In genomic region chr1:229254910-229255541, GRCh38 we compare ENCODE assay signal across 9 cellular contexts. TPM values are rescaled to one million over a fixed set of nuclear protein-coding genes. Genes with fewer than 3 reads are reported as not detected.
DNase-seq lines count a peak whose midpoint lies in the region; ATAC-seq, FAIRE-seq and TF ChIP-seq lines count a peak whose summit lies in the region.
"Had no signal": no experiment of that assay in that cellular context is flagged by ENCODE, and none has a peak within 500 bp of the region (broad histone marks: within the 10 kb centered on the region; RNA-seq: fewer than 3 reads in every experiment).

No MANE protein-coding gene starts in this region.

- H4K20me1 ChIP-seq in HepG2 (ENCODE audit: insufficient read depth, low read length): no peaks in the 10 kb centered on the region
- H4K20me1 ChIP-seq: BLaER1 treated with 17β-estradiol and CSF1 and Interleukin-3, amounts not matched to agents 10 nM and 100 nM had no signal

- peak; percentile 63 for FAIRE-seq in HepG2 (lab: Jason Lieb, UNC)

- in situ Hi-C loops in HepG2 (cut with HindIII; ENCODE audit: extremely low pct_ligation_motif_present, low pct_unique_long_range_greater_than_20kb): loop anchor here (5.0 kb wide), 1 partner anchor 227 kb away; no protein-coding TSS in a partner anchor

- TF ChIP-seq POLR2A in HepG2 (IDR thresholded peaks at IDR 0.05; ENCODE audit: insufficient read depth in 1 of 2, low read depth in 2 of 2, low read length in 2 of 2) (no peak), erythroblast (IDR thresholded peaks at IDR 0.05; ENCODE audit: low read length) (no peak)

- H3K79me2 ChIP-seq in HepG2 (ENCODE audit: insufficient read depth, low read length): no peaks in the 10 kb centered on the region

- H2AFZ ChIP-seq in HepG2 (ENCODE audit: low read length): no peak overlapping the region

- H3K4me1 Mint-ChIP-seq in activated T-helper 2 cell treated with anti-CD3 and anti-CD28 coated beads, Interferon-gamma antibody, Interleukin-2, Interleukin-4, amounts not matched to agents 10 μg/mL and 5 μg/mL and 100 μg/mL, durations not matched to agents 14 hours and 24 hours and 36 hours (ENCODE audit: low read depth): peaks cover 44% of the 10 kb centered on the region

- H3K4me2 ChIP-seq in HepG2 (ENCODE audit: low read depth, low read length): no peak overlapping the region
- H3K4me2 ChIP-seq: BLaER1 treated with 17β-estradiol and CSF1 and Interleukin-3, amounts not matched to agents 10 nM and 100 nM had no signal

- TF ChIP-seq CTCF in HepG2 (CRISPR knock-in tag; IDR thresholded peaks at IDR 0.05): peak; percentile 64

- intact Hi-C loops in activated T-helper 2 cell treated with anti-CD3 and anti-CD28 coated beads, Interferon-gamma antibody, Interleukin-2, Interleukin-4, amounts not matched to agents 10 μg/mL and 5 μg/mL and 100 μg/mL, durations not matched to agents 14 hours and 24 hours and 36 hours (cut with micrococcal nuclease): loop anchor here (5.0 to 10.0 kb wide), 2 partner anchors 370 to 518 kb away; partner anchors contain the start of genes RHOU, TAF5L and URB2
- intact Hi-C loops in HepG2 (cut with micrococcal nuclease; ENCODE audit: unreplicated experiment): loop anchor here (1.0 to 10.0 kb wide), 3 partner anchors 87 to 591 kb away; partner anchors contain the start of gene CCSAP

- no peak overlapping the region for H3K9ac ChIP-seq in HepG2 (ENCODE audit: insufficient read depth, low read depth, low read length)
- H3K9ac ChIP-seq: BLaER1 treated with 17β-estradiol and CSF1 and Interleukin-3, amounts not matched to agents 10 nM and 100 nM had no signal

- no TSS peak for BruUV-seq in HepG2 (replicated peaks; lab: Mats Ljungman, UMichigan)

- TF ChIP-seq RAD21 in HepG2 (CRISPR knock-in tag; IDR thresholded peaks at IDR 0.05): peak; percentile 13; the same call in 1 of the 2 replicates

- no peak overlapping the region for H3K27ac ChIP-seq in HepG2 (ENCODE audit: extremely low read length, insufficient read depth, low read length)
- H3K27ac ChIP-seq: BLaER1 treated with 17β-estradiol and CSF1 and Interleukin-3, amounts not matched to agents 10 nM and 100 nM had no signal

- WGBS in HepG2 (ENCODE audit: low lambda C conversion rate): 3% methylated on average over 1 of the region's 1 CpG

- CTCF ChIA-PET in HepG2 (lab: Yijun Ruan, JAX; ENCODE audit: low intra/inter-chr PET ratio, low total read pairs): interaction anchor here (1.2 to 1.8 kb wide), 2 partner anchors 563 to 590 kb away, joined by 4 to 6 read pairs; no protein-coding TSS in a partner anchor

- peaks cover 48% of the 10 kb centered on the region for H3K4me1 ChIP-seq in HepG2 (ENCODE audit: insufficient read depth, low read length)

- TF ChIP-seq EP300 in HepG2 (IDR thresholded peaks at IDR 0.05; ENCODE audit: low read depth in 2 of 2, low read length in 2 of 2): no peak
- TF ChIP-seq EP300 in HepG2 (CRISPR knock-in tag; IDR thresholded peaks at IDR 0.05; ENCODE audit: borderline replicate concordance): no peak

- POLR2A ChIA-PET in HepG2 (lab: Yijun Ruan, JAX): no interaction called here

- H3K4me3 Mint-ChIP-seq in activated T-helper 2 cell treated with anti-CD3 and anti-CD28 coated beads, Interferon-gamma antibody, Interleukin-2, Interleukin-4, amounts not matched to agents 10 μg/mL and 5 μg/mL and 100 μg/mL, durations not matched to agents 14 hours and 24 hours and 36 hours (ENCODE audit: low read depth): no peak overlapping the region

- ATAC-seq in HepG2: 0 out of 3 replicates have a peak, but pooled peaks have one; percentile 9
- ATAC-seq in HG03460 (IDR thresholded peaks at IDR 0.05; ENCODE audit: unreplicated experiment): no peak

- no peaks in the 10 kb centered on the region for H3K9me3 ChIP-seq in HepG2 (ENCODE audit: low read length)
- H3K9me3 ChIP-seq: BLaER1 treated with 17β-estradiol and CSF1 and Interleukin-3, amounts not matched to agents 10 nM and 100 nM had no signal

- H3K27ac Mint-ChIP-seq in activated T-helper 2 cell treated with anti-CD3 and anti-CD28 coated beads, Interferon-gamma antibody, Interleukin-2, Interleukin-4, amounts not matched to agents 10 μg/mL and 5 μg/mL and 100 μg/mL, durations not matched to agents 14 hours and 24 hours and 36 hours: peak overlapping the region; percentile 4

- no peak overlapping the region for H3K4me3 ChIP-seq in HepG2 (replicated peaks in 1 of 3; ENCODE audit: insufficient read depth in 1 of 3, low read depth in 2 of 3, low read length in 3 of 3)
- H3K4me3 ChIP-seq: BLaER1 treated with 17β-estradiol and CSF1 and Interleukin-3, amounts not matched to agents 10 nM and 100 nM had no signal

- H3K27me3 ChIP-seq in HepG2 (ENCODE audit: control insufficient read depth in 1 of 2, insufficient read depth in 2 of 2, low read length in 2 of 2): no peaks in the 10 kb centered on the region
- H3K27me3 ChIP-seq: BLaER1 treated with 17β-estradiol and CSF1 and Interleukin-3, amounts not matched to agents 10 nM and 100 nM had no signal

- H3K36me3 ChIP-seq in HepG2 (replicated peaks in 1 of 2; ENCODE audit: control insufficient read depth in 1 of 2, insufficient read depth in 2 of 2, low read length in 2 of 2): no peaks in the 10 kb centered on the region
- H3K36me3 ChIP-seq: BLaER1 treated with 17β-estradiol and CSF1 and Interleukin-3, amounts not matched to agents 10 nM and 100 nM had no signal

- no peaks in the 10 kb centered on the region for H3K36me3 Mint-ChIP-seq in activated T-helper 2 cell treated with anti-CD3 and anti-CD28 coated beads, Interferon-gamma antibody, Interleukin-2, Interleukin-4, amounts not matched to agents 10 μg/mL and 5 μg/mL and 100 μg/mL, durations not matched to agents 14 hours and 24 hours and 36 hours (ENCODE audit: low read depth)

- peaks cover 2% of the 10 kb centered on the region for H3K27me3 Mint-ChIP-seq in activated T-helper 2 cell treated with anti-CD3 and anti-CD28 coated beads, Interferon-gamma antibody, Interleukin-2, Interleukin-4, amounts not matched to agents 10 μg/mL and 5 μg/mL and 100 μg/mL, durations not matched to agents 14 hours and 24 hours and 36 hours (ENCODE audit: low read depth)

- DNase-seq in NCI-H2107 treated with DMSO at 0.1 percent for 48 hours (lab: John Stamatoyannopoulos, UW; ENCODE audit: unreplicated experiment) (peak; percentile 64), NCI-H2107 (lab: John Stamatoyannopoulos, UW) (no peak), MV-4-11 (lab: John Stamatoyannopoulos, UW) (peak; percentile 24), HepG2 (ENCODE audit: low spot score) (peak; percentile 41), erythroblast (lab: John Stamatoyannopoulos, UW) (no peak), GF-D8 (lab: John Stamatoyannopoulos, UW) (no peak)
- DNase-seq in activated T-helper 2 cell treated with anti-CD3 and anti-CD28 coated beads, Interferon-gamma antibody, Interleukin-2, Interleukin-4, amounts not matched to agents 10 μg/mL and 5 μg/mL and 100 μg/mL, durations not matched to agents 14 hours and 24 hours and 36 hours (ENCODE audit: low spot score): no peak

- H3K9me3 Mint-ChIP-seq in activated T-helper 2 cell treated with anti-CD3 and anti-CD28 coated beads, Interferon-gamma antibody, Interleukin-2, Interleukin-4, amounts not matched to agents 10 μg/mL and 5 μg/mL and 100 μg/mL, durations not matched to agents 14 hours and 24 hours and 36 hours: no peaks in the 10 kb centered on the region

TF ChIP-seq in HepG2, 621 proteins besides CTCF, POLR2A, EP300 and RAD21:
- TF ChIP-seq STAG1 (CRISPR knock-in tag; IDR thresholded peaks at IDR 0.05) (peak; percentile 88), SMC3 (IDR thresholded peaks at IDR 0.05; ENCODE audit: low read length) (peak; percentile 50; the same call in 1 of the 2 replicates), SMARCC2 (IDR thresholded peaks at IDR 0.05) (no peak)

RNA-seq across cellular contexts. Expression of gene RAB4A, which starts 15.9 kb away (rescaled TPM):
- 25.7 and 30.7 TPM in 2 replicates for total RNA-seq in activated T-helper 2 cell treated with anti-CD3 and anti-CD28 coated beads, Interferon-gamma antibody, Interleukin-2, Interleukin-4, amounts not matched to agents 10 μg/mL and 5 μg/mL and 100 μg/mL, durations not matched to agents 14 hours and 24 hours and 36 hours
- 76.6 and 80.1 TPM in 2 replicates for total RNA-seq in HepG2 (2016; rRNA removed; fragmentation: Illumina TruSeq; extraction: Trizol)
- 135 and 139 TPM in 2 replicates for total RNA-seq in HepG2 (2016; cell fraction: cytosol; rRNA removed; fragmentation: Illumina TruSeq; extraction: Trizol; ENCODE audit: low read depth)
- total RNA-seq in HepG2 (2016; cell fraction: insoluble cytoplasmic fraction; rRNA removed; fragmentation: Illumina TruSeq; extraction: Trizol): 71.2 and 81.9 TPM in 2 replicates
- total RNA-seq in HepG2 (2016; cell fraction: membrane; rRNA removed; fragmentation: Illumina TruSeq; extraction: Trizol): 213 and 217 TPM in 2 replicates
- 41.7 and 48.3 TPM in 2 replicates for total RNA-seq in HepG2 (2016; cell fraction: nucleus; rRNA removed; fragmentation: Illumina TruSeq; extraction: Trizol)
- 41.6 and 56.0 TPM in 2 replicates for polyA plus RNA-seq in HepG2 (2011; rRNA removed)
- polyA plus RNA-seq in HepG2 (2011; cell fraction: cytosol; rRNA removed): 53.2 and 57.4 TPM in 2 replicates
- polyA plus RNA-seq in HepG2 (2011; cell fraction: nucleus; rRNA removed): 15.9 and 18.4 TPM in 2 replicates
- polyA plus RNA-seq in HepG2 (2012): 71.3 and 87.6 TPM in 2 replicates
- polyA plus RNA-seq in HepG2 (2016; cell fraction: cytosol; fragmentation: Illumina TruSeq; extraction: Trizol; ENCODE audit: low read depth): 296 and 305 TPM in 2 replicates
- polyA plus RNA-seq in HepG2 (2016; cell fraction: insoluble cytoplasmic fraction; fragmentation: Illumina TruSeq; extraction: Trizol; ENCODE audit: low read depth): 113 and 114 TPM in 2 replicates
- 280 and 289 TPM in 2 replicates for polyA plus RNA-seq in HepG2 (2016; cell fraction: membrane; fragmentation: Illumina TruSeq; extraction: Trizol; ENCODE audit: low read depth)
- 77.5 and 84.8 TPM in 2 replicates for polyA plus RNA-seq in HepG2 (2016; cell fraction: nucleus; fragmentation: Illumina TruSeq; extraction: Trizol; ENCODE audit: insufficient read depth, low read depth)
- 3.1 and 9.3 TPM in 2 replicates for polyA minus RNA-seq in HepG2 (2011; rRNA and poly(A)+ RNA removed; ENCODE audit: low replicate concordance)
- 17.1 and 18.2 TPM in 2 replicates for polyA minus RNA-seq in HepG2 (2011; cell fraction: cytosol; rRNA and poly(A)+ RNA removed)
- 41.3 and 46.1 TPM in 2 replicates for polyA minus RNA-seq in HepG2 (2011; cell fraction: nucleus; rRNA and poly(A)+ RNA removed)

Comparison
In these comparisons a context has a peak if more than half of its experiments do, and no peak if none do; other contexts are left out.
1. DNase-seq: peak in NCI-H2107 treated with DMSO at 0.1 percent for 48 hours (single experiment), MV-4-11 (single experiment) and HepG2 (single experiment); none in NCI-H2107 (single experiment), activated T-helper 2 cell treated with anti-CD3 and anti-CD28 coated beads, Interferon-gamma antibody, Interleukin-2, Interleukin-4, amounts not matched to agents 10 μg/mL and 5 μg/mL and 100 μg/mL, durations not matched to agents 14 hours and 24 hours and 36 hours (single experiment), erythroblast (0 of 2) and GF-D8 (single experiment).